Comparison of ENCODE assay signal across 13 cellular contexts in genomic region chr4:139018971-139019758, GRCh38. TPM values are rescaled to one million over a fixed set of nuclear protein-coding genes. Genes with fewer than 3 reads are reported as not detected.
DNase-seq lines count a peak whose midpoint lies in the region; TF ChIP-seq lines count a peak whose summit lies in the region.
"Had no signal": no experiment of that assay in that cellular context is flagged by ENCODE, and none has a peak within 500 bp of the region (broad histone marks: within the 10 kb centered on the region; RNA-seq: fewer than 3 reads in every experiment).

No MANE protein-coding gene starts in this region.

- H3K4me2 ChIP-seq in hepatocyte, result peak overlapping the region; percentile 76

- H3K79me2 ChIP-seq in hepatocyte, result peaks cover 77% of the 10 kb centered on the region

- peaks cover 32% of the 10 kb centered on the region for H3K4me1 ChIP-seq in hepatocyte (ENCODE audit: insufficient read depth)

- H4K20me1 ChIP-seq in hepatocyte (ENCODE audit: insufficient read depth, poor library complexity, severe bottlenecking), result peaks cover 13% of the 10 kb centered on the region

- peaks cover 22% of the 10 kb centered on the region for H3K36me3 Mint-ChIP-seq in HFFc6 (ENCODE audit: low read depth)
- H3K36me3 Mint-ChIP-seq: CD4-positive, CD25-positive, alpha-beta regulatory T cell had no signal

- 67% methylated on average over 10 of the region's 10 CpGs for WGBS in hepatocyte (ENCODE audit: low lambda C conversion rate, missing lambda C conversion rate)

- no peak overlapping the region for H3K4me3 ChIP-seq in WERI-Rb-1 (ENCODE audit: low read depth, low read length)
- no peak overlapping the region for H3K4me3 ChIP-seq in hepatocyte
- H3K4me3 ChIP-seq: transverse colon had no signal

- no peaks in the 10 kb centered on the region for H3K9me3 ChIP-seq in WERI-Rb-1 (ENCODE audit: severe bottlenecking)
- H3K9me3 ChIP-seq in hepatocyte (ENCODE audit: low read depth), result no peaks in the 10 kb centered on the region
- H3K9me3 ChIP-seq: transverse colon had no signal

- H3K9me2 ChIP-seq in hepatocyte (replicated peaks; ENCODE audit: insufficient read depth), result no peaks in the 10 kb centered on the region

- H3K4me1 Mint-ChIP-seq in HFFc6 (ENCODE audit: low read depth), result peaks cover 59% of the 10 kb centered on the region

- H3K27ac ChIP-seq in WERI-Rb-1, result no peak overlapping the region
- H3K27ac ChIP-seq in hepatocyte, result no peak overlapping the region
- H3K27ac ChIP-seq: transverse colon had no signal

- peak overlapping the region; percentile 69 for H3K27ac Mint-ChIP-seq in HFFc6

- H3K36me3 ChIP-seq in WERI-Rb-1 (peaks cover 54% of the 10 kb centered on the region), hepatocyte (replicated peaks; ENCODE audit: insufficient read depth, low read depth) (no peaks in the 10 kb centered on the region)
- H3K36me3 ChIP-seq: transverse colon had no signal

- DNase-seq in AG08395 (ENCODE audit: low spot score) (peak; percentile 57), HFFc6 (peak; percentile 22), WERI-Rb-1 (peak; percentile 36), hepatocyte (ENCODE audit: low spot score) (no peak), SIG-M5 treated with dmso at 0.1 percent for 504 hours (lab: John Stamatoyannopoulos, UW; ENCODE audit: unreplicated experiment) (no peak), CD1c-positive myeloid dendritic cell (ENCODE audit: extremely low spot score) (no peak), hippocampal formation (lab: John Stamatoyannopoulos, UW) (no peak)
- DNase-seq in stimulated activated naive CD4-positive, alpha-beta T cell treated with Interleukin-2 at 50 U/mL for 16 hours (lab: John Stamatoyannopoulos, UW), result no peak
- DNase-seq: CD4-positive, CD25-positive, alpha-beta regulatory T cell; cortex of kidney; MV-4-11; occipital lobe; transverse colon had no signal

- peaks cover 5% of the 10 kb centered on the region; the same call in 1 of the 2 replicates for H3K27me3 Mint-ChIP-seq in HFFc6 (ENCODE audit: insufficient read depth)
- H3K27me3 Mint-ChIP-seq: CD4-positive, CD25-positive, alpha-beta regulatory T cell had no signal

- H3K27me3 ChIP-seq in WERI-Rb-1 (ENCODE audit: insufficient read depth, low read depth, severe bottlenecking), result no peaks in the 10 kb centered on the region
- no peaks in the 10 kb centered on the region for H3K27me3 ChIP-seq in hepatocyte
- H3K27me3 ChIP-seq: transverse colon had no signal

- peak overlapping the region; percentile 82 for H3K4me3 Mint-ChIP-seq in HFFc6

- TF ChIP-seq CTCF in HFFc6 (IDR thresholded peaks at IDR 0.05) (peak; percentile 28; the same call in 1 of the 2 replicates), WERI-Rb-1 (IDR thresholded peaks at IDR 0.05; ENCODE audit: low read depth, low read length) (no peak), hepatocyte (IDR thresholded peaks at IDR 0.05; ENCODE audit: poor library complexity) (no peak)

- H2AFZ ChIP-seq in hepatocyte, result no peak overlapping the region

- peaks cover 4% of the 10 kb centered on the region; the same call in 1 of the 2 replicates for H3K9me3 Mint-ChIP-seq in HFFc6
- H3K9me3 Mint-ChIP-seq: CD4-positive, CD25-positive, alpha-beta regulatory T cell had no signal

RNA-seq across cellular contexts. Expression of gene NOCT, which starts 3.6 kb away (rescaled TPM):
- 10 to 100 TPM; 16.7 to 23.5 (median 18.3) TPM for total RNA-seq in HFFc6 (2021; fragmentation: NEBNext Ultra II Directional; extraction: Animal tissue kit (Norgen Biotek cat#: 25700))
- 18.2 and 20.8 TPM in 2 replicates for total RNA-seq in hepatocyte
- 8.8 and 9.9 TPM in 2 replicates for polyA plus RNA-seq in hepatocyte

Comparison
In these comparisons a context has a peak if more than half of its experiments do, and no peak if none do; other contexts are left out.
1. DNase-seq: peak in AG08395 (single experiment), HFFc6 (single experiment) and WERI-Rb-1 (single experiment); none in hepatocyte (single experiment), SIG-M5 treated with dmso at 0.1 percent for 504 hours (single experiment), CD1c-positive myeloid dendritic cell (single experiment), hippocampal formation (0 of 2) and stimulated activated naive CD4-positive, alpha-beta T cell treated with Interleukin-2 at 50 U/mL for 16 hours (single experiment).